Comparison of ENCODE assay signal across 1 cellular context in the genomic region with DNA sequence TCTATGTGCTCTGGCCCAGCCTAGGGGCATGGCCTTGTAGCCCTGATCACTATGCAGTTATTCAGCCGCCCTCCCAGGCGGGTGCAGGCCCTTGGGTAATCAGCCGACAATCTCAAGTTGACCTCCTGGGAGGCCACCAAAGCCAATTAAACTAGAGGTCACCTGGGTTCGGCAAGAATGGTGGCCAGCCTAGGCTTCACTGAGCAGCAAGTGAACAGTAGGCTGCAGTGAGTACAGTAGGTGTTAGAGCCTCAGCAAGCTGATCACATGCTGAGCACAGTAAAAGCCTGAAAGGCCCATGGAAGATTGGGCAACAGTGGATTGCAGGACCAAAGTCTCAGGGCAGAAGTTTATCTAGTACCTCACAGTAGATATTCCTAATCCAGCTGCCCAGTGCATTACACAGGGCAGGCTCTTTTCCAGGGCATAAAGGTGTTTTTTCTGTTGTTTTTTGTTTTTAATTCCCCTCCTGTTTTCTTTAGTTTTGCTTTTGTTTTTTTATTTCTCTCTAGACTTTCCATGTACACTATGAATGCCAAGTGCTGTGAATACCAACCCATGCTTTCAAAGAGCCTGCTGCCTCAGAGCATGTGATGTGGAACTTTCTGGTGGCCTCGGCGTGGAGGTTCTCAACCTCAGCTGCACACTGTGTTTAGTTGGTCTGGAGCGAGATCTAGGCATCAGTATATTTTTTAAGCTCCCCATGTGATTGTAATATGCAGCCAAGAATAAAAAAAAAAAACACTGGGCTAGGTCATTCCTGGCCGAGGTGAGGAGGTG.
TF ChIP-seq lines count a peak whose summit lies in the region.

No MANE protein-coding gene starts in this region.

TF ChIP-seq in HepG2, 621 proteins besides CTCF, POLR2A, EP300 and RAD21 (continued from another document and continues in another):
- TF ChIP-seq, protein P1, sequence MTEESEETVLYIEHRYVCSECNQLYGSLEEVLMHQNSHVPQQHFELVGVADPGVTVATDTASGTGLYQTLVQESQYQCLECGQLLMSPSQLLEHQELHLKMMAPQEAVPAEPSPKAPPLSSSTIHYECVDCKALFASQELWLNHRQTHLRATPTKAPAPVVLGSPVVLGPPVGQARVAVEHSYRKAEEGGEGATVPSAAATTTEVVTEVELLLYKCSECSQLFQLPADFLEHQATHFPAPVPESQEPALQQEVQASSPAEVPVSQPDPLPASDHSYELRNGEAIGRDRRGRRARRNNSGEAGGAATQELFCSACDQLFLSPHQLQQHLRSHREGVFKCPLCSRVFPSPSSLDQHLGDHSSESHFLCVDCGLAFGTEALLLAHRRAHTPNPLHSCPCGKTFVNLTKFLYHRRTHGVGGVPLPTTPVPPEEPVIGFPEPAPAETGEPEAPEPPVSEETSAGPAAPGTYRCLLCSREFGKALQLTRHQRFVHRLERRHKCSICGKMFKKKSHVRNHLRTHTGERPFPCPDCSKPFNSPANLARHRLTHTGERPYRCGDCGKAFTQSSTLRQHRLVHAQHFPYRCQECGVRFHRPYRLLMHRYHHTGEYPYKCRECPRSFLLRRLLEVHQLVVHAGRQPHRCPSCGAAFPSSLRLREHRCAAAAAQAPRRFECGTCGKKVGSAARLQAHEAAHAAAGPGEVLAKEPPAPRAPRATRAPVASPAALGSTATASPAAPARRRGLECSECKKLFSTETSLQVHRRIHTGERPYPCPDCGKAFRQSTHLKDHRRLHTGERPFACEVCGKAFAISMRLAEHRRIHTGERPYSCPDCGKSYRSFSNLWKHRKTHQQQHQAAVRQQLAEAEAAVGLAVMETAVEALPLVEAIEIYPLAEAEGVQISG (CRISPR knock-in tag; IDR thresholded peaks at IDR 0.05): peak; percentile 90
- TF ChIP-seq ELF4 (CRISPR knock-in tag; IDR thresholded peaks at IDR 0.05; ENCODE audit: borderline replicate concordance) (no peak), ZNF468 (CRISPR knock-in tag; IDR thresholded peaks at IDR 0.05) (no peak), ZNF446 (CRISPR knock-in tag; IDR thresholded peaks at IDR 0.05) (peak; percentile 79), ZSCAN25 (CRISPR knock-in tag; IDR thresholded peaks at IDR 0.05) (peak; percentile 74), SNAI1 (CRISPR knock-in tag; IDR thresholded peaks at IDR 0.05; ENCODE audit: borderline replicate concordance) (peak; percentile 91; the same call in 1 of the 2 replicates), CENPX (CRISPR knock-in tag; IDR thresholded peaks at IDR 0.05) (no peak), ZNF567 (CRISPR knock-in tag; IDR thresholded peaks at IDR 0.05; ENCODE audit: borderline replicate concordance) (peak; percentile 77; the same call in 1 of the 2 replicates), ZNF75D (CRISPR knock-in tag; IDR thresholded peaks at IDR 0.05; ENCODE audit: borderline replicate concordance) (no peak), KLF12 (CRISPR knock-in tag; IDR thresholded peaks at IDR 0.05; ENCODE audit: borderline replicate concordance) (no peak), ZNF841 (CRISPR knock-in tag; IDR thresholded peaks at IDR 0.05; ENCODE audit: borderline replicate concordance) (no peak), SYNCRIP (IDR thresholded peaks at IDR 0.05; ENCODE audit: insufficient read depth, low read depth, low read length) (no peak), YY1 (IDR thresholded peaks at IDR 0.05; ENCODE audit: insufficient read depth, insufficient replicate concordance, low read depth, low read length) (peak; percentile 62), ZNF253 (CRISPR knock-in tag; IDR thresholded peaks at IDR 0.05; ENCODE audit: borderline replicate concordance) (no peak), ZFP82 (CRISPR knock-in tag; IDR thresholded peaks at IDR 0.05; ENCODE audit: borderline replicate concordance) (0 out of 2 replicates have a peak, but pooled peaks have one; percentile 74), ETS1 (CRISPR knock-in tag; IDR thresholded peaks at IDR 0.05) (no peak), TAF1 (CRISPR knock-in tag; IDR thresholded peaks at IDR 0.05) (no peak), JUNB (CRISPR knock-in tag; IDR thresholded peaks at IDR 0.05; ENCODE audit: borderline replicate concordance) (no peak), ZNF510 (CRISPR knock-in tag; IDR thresholded peaks at IDR 0.05; ENCODE audit: low read depth) (peak; percentile 91; the same call in 1 of the 2 replicates), KAT8 (CRISPR knock-in tag; IDR thresholded peaks at IDR 0.05) (peak; percentile 86), YEATS4 (CRISPR knock-in tag; IDR thresholded peaks at IDR 0.05; ENCODE audit: borderline replicate concordance) (0 out of 2 replicates have a peak, but pooled peaks have one; percentile 66), ZNF430 (CRISPR knock-in tag; IDR thresholded peaks at IDR 0.05) (peak; percentile 99), ZNF513 (CRISPR knock-in tag; conservative IDR thresholded peaks at IDR 0.05) (no peak), ZNF263 (CRISPR knock-in tag; IDR thresholded peaks at IDR 0.05) (0 out of 2 replicates have a peak, but pooled peaks have one; percentile 26)
- TF ChIP-seq, protein P2, sequence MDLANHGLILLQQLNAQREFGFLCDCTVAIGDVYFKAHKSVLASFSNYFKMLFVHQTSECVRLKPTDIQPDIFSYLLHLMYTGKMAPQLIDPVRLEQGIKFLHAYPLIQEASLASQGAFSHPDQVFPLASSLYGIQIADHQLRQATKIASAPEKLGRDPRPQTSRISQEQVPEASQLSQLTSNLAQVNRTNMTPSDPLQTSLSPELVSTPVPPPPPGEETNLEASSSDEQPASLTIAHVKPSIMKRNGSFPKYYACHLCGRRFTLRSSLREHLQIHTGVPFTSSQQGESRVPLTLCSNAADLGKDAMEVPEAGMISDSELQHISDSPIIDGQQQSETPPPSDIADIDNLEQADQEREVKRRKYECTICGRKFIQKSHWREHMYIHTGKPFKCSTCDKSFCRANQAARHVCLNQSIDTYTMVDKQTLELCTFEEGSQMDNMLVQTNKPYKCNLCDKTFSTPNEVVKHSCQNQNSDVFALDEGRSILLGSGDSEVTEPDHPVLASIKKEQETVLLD (CRISPR knock-in tag; IDR thresholded peaks at IDR 0.05; ENCODE audit: low read depth): no peak
- TF ChIP-seq, protein P3, sequence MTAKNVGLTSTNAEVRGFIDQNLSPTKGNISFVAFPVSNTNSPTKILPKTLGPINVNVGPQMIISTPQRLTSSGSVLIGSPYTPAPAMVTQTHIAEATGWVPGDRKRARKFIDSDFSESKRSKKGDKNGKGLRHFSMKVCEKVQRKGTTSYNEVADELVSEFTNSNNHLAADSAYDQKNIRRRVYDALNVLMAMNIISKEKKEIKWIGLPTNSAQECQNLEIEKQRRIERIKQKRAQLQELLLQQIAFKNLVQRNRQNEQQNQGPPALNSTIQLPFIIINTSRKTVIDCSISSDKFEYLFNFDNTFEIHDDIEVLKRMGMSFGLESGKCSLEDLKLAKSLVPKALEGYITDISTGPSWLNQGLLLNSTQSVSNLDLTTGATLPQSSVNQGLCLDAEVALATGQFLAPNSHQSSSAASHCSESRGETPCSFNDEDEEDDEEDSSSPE (CRISPR knock-in tag; IDR thresholded peaks at IDR 0.05): peak; percentile 84
- TF ChIP-seq, protein P4, sequence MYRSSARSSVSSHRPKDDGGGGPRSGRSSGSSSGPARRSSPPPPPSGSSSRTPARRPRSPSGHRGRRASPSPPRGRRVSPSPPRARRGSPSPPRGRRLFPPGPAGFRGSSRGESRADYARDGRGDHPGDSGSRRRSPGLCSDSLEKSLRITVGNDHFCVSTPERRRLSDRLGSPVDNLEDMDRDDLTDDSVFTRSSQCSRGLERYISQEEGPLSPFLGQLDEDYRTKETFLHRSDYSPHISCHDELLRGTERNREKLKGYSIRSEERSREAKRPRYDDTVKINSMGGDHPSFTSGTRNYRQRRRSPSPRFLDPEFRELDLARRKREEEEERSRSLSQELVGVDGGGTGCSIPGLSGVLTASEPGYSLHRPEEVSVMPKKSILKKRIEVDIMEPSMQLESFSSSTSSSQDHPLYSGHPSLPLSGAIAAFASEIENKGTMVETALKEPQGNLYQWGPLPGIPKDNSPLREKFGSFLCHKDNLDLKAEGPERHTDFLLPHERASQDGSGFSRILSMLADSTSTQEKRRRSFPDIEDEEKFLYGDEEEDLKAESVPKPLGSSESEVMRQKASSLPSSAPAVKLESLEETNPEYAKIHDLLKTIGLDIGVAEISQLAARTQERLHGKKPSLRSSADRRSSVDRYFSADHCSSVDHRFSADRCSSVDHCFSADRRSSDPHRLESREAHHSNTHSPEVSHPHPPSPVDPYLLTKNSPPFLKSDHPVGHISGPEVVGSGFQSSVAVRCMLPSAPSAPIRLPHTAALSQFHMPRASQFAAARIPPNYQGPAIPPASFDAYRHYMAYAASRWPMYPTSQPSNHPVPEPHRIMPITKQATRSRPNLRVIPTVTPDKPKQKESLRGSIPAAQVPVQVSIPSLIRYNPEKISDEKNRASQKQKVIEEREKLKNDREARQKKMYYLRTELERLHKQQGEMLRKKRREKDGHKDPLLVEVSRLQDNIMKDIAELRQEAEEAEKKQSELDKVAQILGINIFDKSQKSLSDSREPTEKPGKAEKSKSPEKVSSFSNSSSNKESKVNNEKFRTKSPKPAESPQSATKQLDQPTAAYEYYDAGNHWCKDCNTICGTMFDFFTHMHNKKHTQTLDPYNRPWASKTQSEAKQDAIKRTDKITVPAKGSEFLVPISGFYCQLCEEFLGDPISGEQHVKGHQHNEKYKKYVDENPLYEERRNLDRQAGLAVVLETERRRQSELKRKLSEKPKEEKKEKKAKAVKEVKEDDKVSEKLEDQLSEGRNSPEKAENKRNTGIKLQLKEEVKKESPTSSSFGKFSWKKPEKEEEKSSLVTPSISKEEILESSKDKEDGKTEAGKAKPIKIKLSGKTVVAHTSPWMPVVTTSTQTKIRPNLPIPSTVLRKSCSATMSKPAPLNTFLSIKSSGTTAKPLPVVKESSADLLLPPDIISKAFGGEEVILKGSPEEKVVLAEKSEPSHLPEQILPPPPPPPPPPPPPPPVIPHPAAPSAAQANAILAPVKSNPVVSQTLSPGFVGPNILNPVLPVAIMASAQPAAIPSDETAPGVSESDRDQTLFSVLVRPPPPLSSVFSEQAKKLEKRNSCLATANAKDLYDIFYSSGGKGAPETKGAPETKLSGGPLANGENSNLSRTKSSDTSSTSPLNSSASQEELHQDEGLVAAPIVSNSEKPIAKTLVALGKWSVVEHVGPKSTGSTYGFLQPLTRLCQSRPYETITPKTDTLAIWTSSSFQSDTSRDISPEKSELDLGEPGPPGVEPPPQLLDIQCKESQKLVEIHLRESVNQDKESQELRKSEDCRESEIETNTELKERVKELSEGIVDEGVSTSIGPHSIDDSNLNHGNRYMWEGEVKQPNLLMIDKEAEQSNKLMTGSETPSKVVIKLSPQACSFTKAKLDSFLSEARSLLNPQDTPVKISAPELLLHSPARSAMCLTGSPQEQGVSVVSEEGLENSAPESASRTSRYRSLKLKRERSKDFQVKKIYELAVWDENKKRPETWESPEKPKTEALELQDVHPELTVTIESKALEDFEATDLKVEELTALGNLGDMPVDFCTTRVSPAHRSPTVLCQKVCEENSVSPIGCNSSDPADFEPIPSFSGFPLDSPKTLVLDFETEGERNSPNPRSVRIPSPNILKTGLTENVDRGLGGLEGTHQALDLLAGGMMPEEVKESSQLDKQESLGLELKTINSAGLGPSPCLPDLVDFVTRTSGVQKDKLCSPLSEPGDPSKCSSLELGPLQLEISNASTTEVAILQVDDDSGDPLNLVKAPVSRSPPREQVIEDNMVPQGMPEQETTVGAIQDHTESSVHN (CRISPR knock-in tag; IDR thresholded peaks at IDR 0.05): peak; percentile 43; the same call in 1 of the 2 replicates
